Comparison of ENCODE assay signal across 1 cellular context in genomic region chr16:31458835-31459721, GRCh38.
TF ChIP-seq lines count a peak whose summit lies in the region.

ARMC5 (plus strand) TSS chr16:31459501; CDS start chr16:31459525, 24 bp downstream.

TF ChIP-seq in HepG2, 621 proteins besides CTCF, POLR2A, EP300 and RAD21 (continued from another document and continues in another):
- peak; percentile 76 for TF ChIP-seq FOXP4 (CRISPR knock-in tag; IDR thresholded peaks at IDR 0.05)
- peak; percentile 69 for TF ChIP-seq ZNF142 (CRISPR knock-in tag; IDR thresholded peaks at IDR 0.05)
- peak; percentile 69; the same call in 1 of the 2 replicates for TF ChIP-seq KAT7 (CRISPR knock-in tag; IDR thresholded peaks at IDR 0.05; ENCODE audit: borderline replicate concordance)
- peak; percentile 87 for TF ChIP-seq UBTF (CRISPR knock-in tag; IDR thresholded peaks at IDR 0.05)
- TF ChIP-seq ZNF432 (CRISPR knock-in tag; IDR thresholded peaks at IDR 0.05; ENCODE audit: borderline replicate concordance): no peak
- no peak for TF ChIP-seq SOX6 (IDR thresholded peaks at IDR 0.05)
- TF ChIP-seq SOX6 (CRISPR knock-in tag; IDR thresholded peaks at IDR 0.05): peak; percentile 77
- peak; percentile 95 for TF ChIP-seq ATF1 (CRISPR knock-in tag; IDR thresholded peaks at IDR 0.05)
- TF ChIP-seq JUNB (CRISPR knock-in tag; IDR thresholded peaks at IDR 0.05; ENCODE audit: borderline replicate concordance): no peak
- peak; percentile 64 for TF ChIP-seq ZBTB25 (CRISPR knock-in tag; IDR thresholded peaks at IDR 0.05)
- TF ChIP-seq TRAFD1 (CRISPR knock-in tag; IDR thresholded peaks at IDR 0.05; ENCODE audit: borderline replicate concordance): peak; percentile 99
- peak; percentile 100 for TF ChIP-seq HOXA3 (CRISPR knock-in tag; IDR thresholded peaks at IDR 0.05)
- no peak for TF ChIP-seq ZNF713 (CRISPR knock-in tag; IDR thresholded peaks at IDR 0.05)
- TF ChIP-seq THYN1 (CRISPR knock-in tag; IDR thresholded peaks at IDR 0.05; ENCODE audit: borderline replicate concordance, low read depth): no peak
- TF ChIP-seq KLF13 (CRISPR knock-in tag; IDR thresholded peaks at IDR 0.05): peak; percentile 63; the same call in 1 of the 2 replicates
- TF ChIP-seq PBX2 (CRISPR knock-in tag; IDR thresholded peaks at IDR 0.05): no peak
- TF ChIP-seq FOXC1 (CRISPR knock-in tag; IDR thresholded peaks at IDR 0.05; ENCODE audit: borderline replicate concordance): peak; percentile 93
- TF ChIP-seq FOXO4 (CRISPR knock-in tag; conservative IDR thresholded peaks at IDR 0.05): 0 out of 2 replicates have a peak, but pooled peaks have one; percentile 74
- peak; percentile 59; the same call in 1 of the 2 replicates for TF ChIP-seq KLF9 (CRISPR knock-in tag; IDR thresholded peaks at IDR 0.05; ENCODE audit: low read depth)
- TF ChIP-seq FIP1L1 (IDR thresholded peaks at IDR 0.05; ENCODE audit: borderline replicate concordance, insufficient read depth, low read depth, low read length): no peak; the same call in 1 of the 2 replicates
- no peak for TF ChIP-seq ATAD3A (CRISPR knock-in tag; IDR thresholded peaks at IDR 0.05)
- peak; percentile 67; the same call in 1 of the 2 replicates for TF ChIP-seq ZFYVE20 (CRISPR knock-in tag; IDR thresholded peaks at IDR 0.05; ENCODE audit: borderline replicate concordance, low read depth)
- peak; percentile 89 for TF ChIP-seq HNF1B (CRISPR knock-in tag; IDR thresholded peaks at IDR 0.05)
- no peak for TF ChIP-seq HNRNPH1 (optimal IDR thresholded peaks at IDR 0.05; ENCODE audit: low read depth, low read length)
- TF ChIP-seq PAWR (CRISPR knock-in tag; IDR thresholded peaks at IDR 0.05; ENCODE audit: borderline replicate concordance): no peak
- no peak for TF ChIP-seq PRMT3 (CRISPR knock-in tag; IDR thresholded peaks at IDR 0.05; ENCODE audit: borderline replicate concordance, low read depth)
- TF ChIP-seq BORCS8-MEF2B (CRISPR knock-in tag; IDR thresholded peaks at IDR 0.05): peak; percentile 72; the same call in 1 of the 2 replicates
- peak; percentile 89; the same call in 1 of the 2 replicates for TF ChIP-seq NR0B2 (CRISPR knock-in tag; IDR thresholded peaks at IDR 0.05)
- TF ChIP-seq E2F1 (CRISPR knock-in tag; IDR thresholded peaks at IDR 0.05): peak; percentile 91
- TF ChIP-seq ZNF75D (CRISPR knock-in tag; IDR thresholded peaks at IDR 0.05; ENCODE audit: borderline replicate concordance): no peak
- peak; percentile 53 for TF ChIP-seq DRAP1 (CRISPR knock-in tag; IDR thresholded peaks at IDR 0.05)
- peak; percentile 89 for TF ChIP-seq ATF2 (CRISPR knock-in tag; IDR thresholded peaks at IDR 0.05)
- peak; percentile 67; the same call in 1 of the 2 replicates for TF ChIP-seq SNAPC2 (CRISPR knock-in tag; IDR thresholded peaks at IDR 0.05)
- TF ChIP-seq MAZ (IDR thresholded peaks at IDR 0.05; ENCODE audit: borderline replicate concordance, low read depth, low read length): no peak; the same call in 1 of the 2 replicates
- peak; percentile 74 for TF ChIP-seq MAZ (CRISPR knock-in tag; IDR thresholded peaks at IDR 0.05; ENCODE audit: low read depth)
